In genomic region chr11:47400813-47401279, GRCh38 we compare ENCODE assay signal across 8 cellular contexts. TPM values are rescaled to one million over a fixed set of nuclear protein-coding genes. Genes with fewer than 3 reads are reported as not detected.
DNase-seq lines count a peak whose midpoint lies in the region; ATAC-seq and TF ChIP-seq lines count a peak whose summit lies in the region.

No MANE protein-coding gene starts in this region.

- H3K9me3 ChIP-seq in Karpas-422 (ENCODE audit: low read length): no peaks in the 10 kb centered on the region
- H3K9me3 ChIP-seq in duodenal mucosa (ENCODE audit: control insufficient read depth in 1 of 2, low read length in 2 of 2): no peaks in the 10 kb centered on the region
- no peaks in the 10 kb centered on the region for H3K9me3 ChIP-seq in neuron (ENCODE audit: low read length)

- H3K4me3 ChIP-seq in Karpas-422 (ENCODE audit: low read length) (peak overlapping the region; percentile 84), duodenal mucosa (ENCODE audit: low read depth in 1 of 2, low read length in 2 of 2) (peak overlapping the region; percentile 56 to 65), neuron (ENCODE audit: low read length) (peak overlapping the region; percentile 40)

- H3K79me2 ChIP-seq in Karpas-422 (ENCODE audit: low read length): no peaks in the 10 kb centered on the region

- H3K36me3 ChIP-seq in Karpas-422 (ENCODE audit: insufficient read depth, low read length): no peaks in the 10 kb centered on the region
- no peaks in the 10 kb centered on the region for H3K36me3 ChIP-seq in duodenal mucosa (ENCODE audit: control insufficient read depth in 1 of 2, insufficient read depth in 2 of 2, low read length in 2 of 2)
- H3K36me3 ChIP-seq in neuron (ENCODE audit: insufficient read depth, low read length): no peaks in the 10 kb centered on the region

- H3K27ac ChIP-seq in Karpas-422 (ENCODE audit: low read length) (peak overlapping the region; percentile 100), duodenal mucosa (ENCODE audit: low read depth, low read length) (peak overlapping the region; percentile 3)

- peak overlapping the region; percentile 86 for H3K4me2 ChIP-seq in Karpas-422 (ENCODE audit: low read depth, low read length, poor library complexity, severe bottlenecking)

- peak; percentile 44 for ATAC-seq in GM21528 (IDR thresholded peaks at IDR 0.05; ENCODE audit: low FRiP score, unreplicated experiment)

- H3K4me1 ChIP-seq in Karpas-422 (ENCODE audit: low read length): peaks cover 54% of the 10 kb centered on the region
- H3K4me1 ChIP-seq in duodenal mucosa (ENCODE audit: control insufficient read depth in 1 of 2, insufficient read depth in 2 of 2, low read length in 2 of 2): peaks cover 0 to 8% of the 10 kb centered on the region in 2 donors
- peaks cover 11% of the 10 kb centered on the region for H3K4me1 ChIP-seq in neuron (ENCODE audit: insufficient read depth, low read length)

- no peaks in the 10 kb centered on the region for H3K27me3 ChIP-seq in Karpas-422 (ENCODE audit: low read length)
- H3K27me3 ChIP-seq in duodenal mucosa (ENCODE audit: control insufficient read depth in 1 of 2, insufficient read depth in 2 of 2, low read length in 2 of 2): no peaks in the 10 kb centered on the region
- H3K27me3 ChIP-seq in neuron (ENCODE audit: insufficient read depth, low read length): no peaks in the 10 kb centered on the region

- peak; percentile 17 for TF ChIP-seq POLR2A in GM10847 (IDR thresholded peaks at IDR 0.05; ENCODE audit: extremely low read depth, insufficient read length)

- no peaks in the 10 kb centered on the region for H4K20me1 ChIP-seq in Karpas-422 (ENCODE audit: insufficient read depth, low read depth, low read length)

- DNase-seq in Karpas-422 (peak; percentile 88), NCI-H748 treated with DMSO at 0.1 percent for 48 hours (lab: John Stamatoyannopoulos, UW) (no peak), T-helper 9 cell (no peak), NCI-H1417 (lab: John Stamatoyannopoulos, UW) (no peak)

- H3K9ac ChIP-seq in Karpas-422 (ENCODE audit: low read length) (peak overlapping the region; percentile 95), duodenal mucosa (ENCODE audit: low read depth in 1 of 2, low read length in 2 of 2) (peak overlapping the region in 1 of 2 donors; percentile 63)

- no peaks in the 10 kb centered on the region for H3K9me2 ChIP-seq in Karpas-422 (replicated peaks; ENCODE audit: insufficient read depth, low read length)

- H2AFZ ChIP-seq in Karpas-422 (ENCODE audit: low read length) (no peak overlapping the region), neuron (ENCODE audit: low read depth, low read length) (peak overlapping the region; percentile 73)

RNA-seq across cellular contexts. Expression of gene SLC39A13, which starts 7.5 kb away (rescaled TPM):
- 24.9 and 32.8 TPM in 2 replicates for total RNA-seq in Karpas-422 (2014; rRNA removed; shearing (Covaris generic); ENCODE audit: low replicate concordance)

RNA-seq across cellular contexts. Expression of gene SPI1, which starts 22.5 kb away (rescaled TPM):
- 114 and 198 TPM in 2 replicates for total RNA-seq in Karpas-422 (2014; rRNA removed; shearing (Covaris generic); ENCODE audit: low replicate concordance)

RNA-seq across cellular contexts. Expression of gene PSMC3, which starts 25.4 kb away (rescaled TPM):
- total RNA-seq in Karpas-422 (2014; rRNA removed; shearing (Covaris generic); ENCODE audit: low replicate concordance): 40.6 and 119 TPM in 2 replicates

RNA-seq across cellular contexts. Expression of gene RAPSN, which starts 48.1 kb away (rescaled TPM):
- total RNA-seq in Karpas-422 (2014; rRNA removed; shearing (Covaris generic); ENCODE audit: low replicate concordance): 0.52 and 4.5 TPM in 2 replicates

RNA-seq across cellular contexts. Expression of gene MYBPC3, which starts 48.3 kb away (rescaled TPM):
- total RNA-seq in Karpas-422 (2014; rRNA removed; shearing (Covaris generic); ENCODE audit: low replicate concordance): 0.67 and 0.72 TPM in 2 replicates
